ENCODE assay signal across 24 cellular contexts in genomic region chr5:23405316-23406068, GRCh38.
A peak's percentile ranks its signal among the peaks of the same experiment; 100 is the strongest.
DNase-seq lines count a peak whose midpoint lies in the region; ATAC-seq and TF ChIP-seq lines count a peak whose summit lies in the region.
"Had no signal": no experiment of that assay in that cellular context is flagged by ENCODE, and none has a peak within 500 bp of the region (broad histone marks: within the 10 kb centered on the region; RNA-seq: fewer than 3 reads in every experiment).

No MANE protein-coding gene starts in this region.

- H3K27ac ChIP-seq in A673 (ENCODE audit: low read depth, low read length, poor library complexity, severe bottlenecking) (no peak overlapping the region), RWPE2 (ENCODE audit: poor library complexity, severe bottlenecking) (peak overlapping the region; percentile 15), upper lobe of left lung (no peak overlapping the region), ovary (no peak overlapping the region)
- H3K27ac ChIP-seq: epithelial cell of prostate, KMS-11, parathyroid adenoma had no signal

- TF ChIP-seq EP300 in upper lobe of left lung (IDR thresholded peaks at IDR 0.05) (no peak), ovary (IDR thresholded peaks at IDR 0.05) (no peak)

- CTCF ChIA-PET in A673 (lab: Charles Lee) = interaction anchor here (1.2 kb wide), 1 partner anchor 196 kb away, joined by 4 read pairs; no protein-coding TSS in a partner anchor

- no TSS peak for BruUV-seq in A673 (replicated peaks; lab: Mats Ljungman, UMichigan)

- H3K27ac Mint-ChIP-seq in chondrocyte (ENCODE audit: unreplicated experiment) = no peak overlapping the region
- H3K27ac Mint-ChIP-seq: activated CD4-positive, alpha-beta T cell treated with anti-CD3 and anti-CD28 coated beads for 36 hours; H9; immature natural killer cell; nephron had no signal

- no peaks in the 10 kb centered on the region for H3K36me3 Mint-ChIP-seq in chondrocyte (ENCODE audit: low read depth)
- H3K36me3 Mint-ChIP-seq: CD14-positive monocyte, immature natural killer cell had no signal

- H3K27me3 Mint-ChIP-seq in chondrocyte (ENCODE audit: low read depth) = no peaks in the 10 kb centered on the region
- H3K27me3 Mint-ChIP-seq: activated CD4-positive, alpha-beta T cell treated with anti-CD3 and anti-CD28 coated beads for 36 hours; central memory CD8-positive, alpha-beta T cell had no signal

- peak; percentile 64 for ATAC-seq in RWPE2 (ENCODE audit: low read depth)
- ATAC-seq in upper lobe of left lung (ENCODE audit: low FRiP score in 2 of 2) = no peak
- no peak for ATAC-seq in GM19467 (IDR thresholded peaks at IDR 0.05; ENCODE audit: unreplicated experiment)
- ATAC-seq: activated CD4-positive, alpha-beta T cell treated with anti-CD3 and anti-CD28 coated beads for 36 hours had no signal

- TF ChIP-seq POLR2A in upper lobe of left lung (IDR thresholded peaks at IDR 0.05) (no peak), ovary (IDR thresholded peaks at IDR 0.05) (no peak)

- no peaks in the 10 kb centered on the region for H3K27me3 ChIP-seq in A673 (replicated peaks; ENCODE audit: insufficient read depth, low read depth, low read length, poor library complexity)
- H3K27me3 ChIP-seq in RWPE2 (ENCODE audit: insufficient read depth, poor library complexity, severe bottlenecking) = no peaks in the 10 kb centered on the region
- H3K27me3 ChIP-seq in upper lobe of left lung = no peaks in the 10 kb centered on the region
- no peaks in the 10 kb centered on the region for H3K27me3 ChIP-seq in ovary

- WGBS in upper lobe of left lung, 2 donors = 87 to 89% methylated on average over 3 of the region's 3 CpGs
- WGBS in ovary, 3 donors = 87 to 88% (median 88%) methylated on average over 3 of the region's 3 CpGs

- no peaks in the 10 kb centered on the region for H3K4me1 Mint-ChIP-seq in chondrocyte (ENCODE audit: low read depth)
- H3K4me1 Mint-ChIP-seq: activated CD4-positive, alpha-beta T cell treated with anti-CD3 and anti-CD28 coated beads for 36 hours; CD14-positive monocyte; central memory CD8-positive, alpha-beta T cell; H9; immature natural killer cell; nephron had no signal

- peaks cover 3% of the 10 kb centered on the region for H3K9me3 Mint-ChIP-seq in chondrocyte (ENCODE audit: low read depth)
- H3K9me3 Mint-ChIP-seq: nephron had no signal

- no peaks in the 10 kb centered on the region for H3K36me3 ChIP-seq in A673 (ENCODE audit: insufficient read depth, low read length, poor library complexity, severe bottlenecking)
- H3K36me3 ChIP-seq in RWPE2 (ENCODE audit: low read depth) = no peaks in the 10 kb centered on the region
- H3K36me3 ChIP-seq in upper lobe of left lung = no peaks in the 10 kb centered on the region
- no peaks in the 10 kb centered on the region for H3K36me3 ChIP-seq in ovary

- TF ChIP-seq CTCF in A673 (conservative IDR thresholded peaks at IDR 0.05; ENCODE audit: low read depth, low read length) (peak; percentile 24; the same call in 1 of the 2 replicates), RWPE2 (IDR thresholded peaks at IDR 0.05; ENCODE audit: poor library complexity, severe bottlenecking) (peak; percentile 12), chondrocyte (IDR thresholded peaks at IDR 0.05) (peak; percentile 27), upper lobe of left lung (IDR thresholded peaks at IDR 0.05) (no peak), ovary (IDR thresholded peaks at IDR 0.05) (no peak)

- H3K9me3 ChIP-seq in A673 (ENCODE audit: low read depth, low read length, poor library complexity, severe bottlenecking) (no peaks in the 10 kb centered on the region), RWPE2 (ENCODE audit: severe bottlenecking) (no peaks in the 10 kb centered on the region), upper lobe of left lung (no peaks in the 10 kb centered on the region), ovary (no peaks in the 10 kb centered on the region)

- H3K4me1 ChIP-seq in A673 (ENCODE audit: insufficient read depth, low read length, poor library complexity, severe bottlenecking) = no peaks in the 10 kb centered on the region
- H3K4me1 ChIP-seq in RWPE2 (ENCODE audit: insufficient read depth, poor library complexity, severe bottlenecking) = peaks cover 20% of the 10 kb centered on the region
- no peaks in the 10 kb centered on the region for H3K4me1 ChIP-seq in upper lobe of left lung
- H3K4me1 ChIP-seq in ovary (ENCODE audit: insufficient read depth) = no peaks in the 10 kb centered on the region
- H3K4me1 ChIP-seq: parathyroid adenoma had no signal

- H3K4me3 Mint-ChIP-seq in chondrocyte (ENCODE audit: unreplicated experiment) = no peak overlapping the region
- H3K4me3 Mint-ChIP-seq: activated CD4-positive, alpha-beta T cell treated with anti-CD3 and anti-CD28 coated beads for 36 hours; CD14-positive monocyte; central memory CD8-positive, alpha-beta T cell; H9; immature natural killer cell; nephron had no signal

- H3K4me3 ChIP-seq in A673 (ENCODE audit: low read depth, low read length, poor library complexity, severe bottlenecking) (no peak overlapping the region), RWPE2 (ENCODE audit: severe bottlenecking) (no peak overlapping the region), upper lobe of left lung (no peak overlapping the region), ovary (no peak overlapping the region)

- POLR2A ChIA-PET in A673 (lab: Charles Lee; ENCODE audit: low non-redundant PET) = interaction anchor here (0.5 kb wide), 1 partner anchor 450 kb away, joined by 3 read pairs; no protein-coding TSS in a partner anchor

- DNase-seq in A673 (ENCODE audit: low spot score) = no peak
- DNase-seq in HT-29 (ENCODE audit: low spot score) = peak; percentile 8
- no peak for DNase-seq in RWPE2 (ENCODE audit: low spot score)
- DNase-seq in chondrocyte (ENCODE audit: low spot score) = no peak
- DNase-seq in upper lobe of left lung = no peak
- no peak for DNase-seq in ovary
- no peak for DNase-seq in central memory CD4-positive, alpha-beta T cell
- DNase-seq: activated CD4-positive, alpha-beta T cell treated with anti-CD3 and anti-CD28 coated beads for 36 hours; activated CD8-positive, alpha-beta memory T cell treated with anti-CD3 and anti-CD28 coated beads for 24 hours; activated naive CD4-positive, alpha-beta T cell treated with Interleukin-2 at 50 U/mL for 16 hours; activated T-cell treated with anti-CD3 and anti-CD28 coated beads, Interleukin-2, amount 50 U/mL, for 48 hours; anterior cingulate cortex; foreskin melanocyte; H9; immature natural killer cell; NCI-H1105; NCI-H2081 had no signal

- intact Hi-C loops in A673 (cut with micrococcal nuclease; ENCODE audit: unreplicated experiment) (no loop called here), ovary (cut with DNase I) (no loop called here)

Comparison
In these comparisons a context has a peak if more than half of its experiments do, and no peak if none do; other contexts are left out.
1. CTCF ChIP-seq: peak in A673 (single experiment), RWPE2 (single experiment) and chondrocyte (single experiment); none in upper lobe of left lung (0 of 6) and ovary (0 of 3).